8 cellular contexts compared by ENCODE assay signal in the genomic region with DNA sequence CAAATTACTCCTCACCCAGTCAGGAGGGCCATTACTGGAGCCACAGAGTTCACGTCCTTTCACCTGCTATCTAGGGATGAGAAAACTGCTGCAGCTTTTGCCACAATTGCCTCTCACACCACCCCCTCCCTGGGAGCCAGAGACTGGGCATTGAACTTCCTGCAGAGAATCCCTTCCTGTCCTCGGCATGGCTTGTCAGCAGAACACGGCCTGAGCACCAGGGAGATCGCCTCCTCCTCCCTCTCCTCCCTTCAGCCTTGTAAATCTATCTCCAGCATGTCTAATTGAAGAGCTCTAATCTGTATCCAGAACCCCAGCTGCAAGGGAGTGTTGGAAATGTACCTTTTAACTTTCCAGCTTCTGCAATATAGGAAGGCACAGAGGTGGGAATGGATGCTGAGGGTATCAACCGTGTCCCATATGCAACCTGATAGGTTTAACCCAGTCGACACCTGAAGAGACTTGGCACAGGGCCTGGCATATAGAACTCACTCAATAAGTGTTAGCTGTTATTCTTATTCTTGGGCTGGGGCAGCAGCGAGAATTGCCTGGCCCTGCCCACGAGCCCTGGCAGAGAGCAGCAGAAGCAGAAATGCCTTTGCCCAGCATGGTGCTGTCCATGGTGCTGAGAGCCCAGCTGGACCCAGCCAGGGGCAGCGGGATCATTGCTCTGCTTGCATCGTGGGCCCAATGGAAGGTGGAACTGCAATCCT. TPM values are rescaled to one million over a fixed set of nuclear protein-coding genes. Genes with fewer than 3 reads are reported as not detected.
DNase-seq lines count a peak whose midpoint lies in the region; ATAC-seq, FAIRE-seq and TF ChIP-seq lines count a peak whose summit lies in the region.

No MANE protein-coding gene starts in this region.

- intact Hi-C loops in head of caudate nucleus (cut with DNase I) = no loop called here

- no peak for TF ChIP-seq POLR2A in H54 (IDR thresholded peaks at IDR 0.05; ENCODE audit: low read depth, low read length)

- no peak for ATAC-seq in GM21526 (IDR thresholded peaks at IDR 0.05; ENCODE audit: low FRiP score, unreplicated experiment)

- DNase-seq in A172 (ENCODE audit: low spot score) = peak; percentile 42
- peak; percentile 64 for DNase-seq in H54 (ENCODE audit: insufficient read length, low spot score)
- DNase-seq in activated naive CD4-positive, alpha-beta T cell (lab: John Stamatoyannopoulos, UW) = peak in 3 of 4 experiments; percentile 4 to 29 (median 14)
- peak in 41 of 42 donors; percentile 51 to 89 (median 72) for DNase-seq in head of caudate nucleus
- DNase-seq in renal cortical epithelial cell (ENCODE audit: low read depth) = peak; percentile 46
- DNase-seq in SHP77 treated with DMSO at 0.1 percent for 48 hours (lab: John Stamatoyannopoulos, UW) = no peak

- no peak for FAIRE-seq in H54 (lab: Jason Lieb, UNC)

TF ChIP-seq in PFSK-1, 5 proteins besides CTCF, POLR2A, EP300 and RAD21:
- no peak for TF ChIP-seq TAF1 (IDR thresholded peaks at IDR 0.05; ENCODE audit: borderline replicate concordance, insufficient read depth, low read length)
- TF ChIP-seq, protein P1, sequence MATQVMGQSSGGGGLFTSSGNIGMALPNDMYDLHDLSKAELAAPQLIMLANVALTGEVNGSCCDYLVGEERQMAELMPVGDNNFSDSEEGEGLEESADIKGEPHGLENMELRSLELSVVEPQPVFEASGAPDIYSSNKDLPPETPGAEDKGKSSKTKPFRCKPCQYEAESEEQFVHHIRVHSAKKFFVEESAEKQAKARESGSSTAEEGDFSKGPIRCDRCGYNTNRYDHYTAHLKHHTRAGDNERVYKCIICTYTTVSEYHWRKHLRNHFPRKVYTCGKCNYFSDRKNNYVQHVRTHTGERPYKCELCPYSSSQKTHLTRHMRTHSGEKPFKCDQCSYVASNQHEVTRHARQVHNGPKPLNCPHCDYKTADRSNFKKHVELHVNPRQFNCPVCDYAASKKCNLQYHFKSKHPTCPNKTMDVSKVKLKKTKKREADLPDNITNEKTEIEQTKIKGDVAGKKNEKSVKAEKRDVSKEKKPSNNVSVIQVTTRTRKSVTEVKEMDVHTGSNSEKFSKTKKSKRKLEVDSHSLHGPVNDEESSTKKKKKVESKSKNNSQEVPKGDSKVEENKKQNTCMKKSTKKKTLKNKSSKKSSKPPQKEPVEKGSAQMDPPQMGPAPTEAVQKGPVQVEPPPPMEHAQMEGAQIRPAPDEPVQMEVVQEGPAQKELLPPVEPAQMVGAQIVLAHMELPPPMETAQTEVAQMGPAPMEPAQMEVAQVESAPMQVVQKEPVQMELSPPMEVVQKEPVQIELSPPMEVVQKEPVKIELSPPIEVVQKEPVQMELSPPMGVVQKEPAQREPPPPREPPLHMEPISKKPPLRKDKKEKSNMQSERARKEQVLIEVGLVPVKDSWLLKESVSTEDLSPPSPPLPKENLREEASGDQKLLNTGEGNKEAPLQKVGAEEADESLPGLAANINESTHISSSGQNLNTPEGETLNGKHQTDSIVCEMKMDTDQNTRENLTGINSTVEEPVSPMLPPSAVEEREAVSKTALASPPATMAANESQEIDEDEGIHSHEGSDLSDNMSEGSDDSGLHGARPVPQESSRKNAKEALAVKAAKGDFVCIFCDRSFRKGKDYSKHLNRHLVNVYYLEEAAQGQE (IDR thresholded peaks at IDR 0.05; ENCODE audit: insufficient read depth in 1 of 2, low read depth in 2 of 2, low read length in 2 of 2) = peak; percentile 98 to 99

RNA-seq across cellular contexts. Expression of a gene that starts 26.8 kb away (rescaled TPM):
- total RNA-seq in A172 (2014; rRNA removed; shearing (Covaris generic)) = 0.62 and 0.98 TPM in 2 replicates
- 0.09 TPM for polyA plus RNA-seq in PFSK-1 (2012; ENCODE audit: insufficient read length, low read depth)
- 0.17 and 1.9 TPM in 2 replicates for total RNA-seq in renal cortical epithelial cell
